Comparison of ENCODE assay signal across 21 cellular contexts in genomic region chr22:27312567-27313507, GRCh38.
A peak's percentile ranks its signal among the peaks of the same experiment; 100 is the strongest.
DNase-seq lines count a peak whose midpoint lies in the region; ATAC-seq and TF ChIP-seq lines count a peak whose summit lies in the region.
"Had no signal": no experiment of that assay in that cellular context is flagged by ENCODE, and none has a peak within 500 bp of the region (broad histone marks: within the 10 kb centered on the region; RNA-seq: fewer than 3 reads in every experiment).

No MANE protein-coding gene starts in this region.

- H3K27ac ChIP-seq in endodermal cell (ENCODE audit: low read depth, low read length) (peak overlapping the region; percentile 61), RWPE1 (no peak overlapping the region)
- H3K27ac ChIP-seq: C4-2B, esophagus muscularis mucosa, gastrocnemius medialis had no signal

- DNase-seq in H7 (peak; percentile 55), adipocyte (ENCODE audit: low read depth) (no peak), endodermal cell (no peak), RWPE1 (ENCODE audit: low spot score) (no peak), HuH-7.5 (ENCODE audit: low spot score) (no peak)
- DNase-seq: activated CD4-positive, alpha-beta memory T cell treated with anti-CD3 and anti-CD28 coated beads, Interleukin-2, amount 10 ng/mL, durations not matched to agents 7 days and 5 days; activated naive CD4-positive, alpha-beta T cell; central memory CD4-positive, alpha-beta T cell; gastrocnemius medialis; Kasumi-1; naive thymus-derived CD4-positive, alpha-beta T cell; NCI-H187; substantia nigra; T1000 had no signal

- no peaks in the 10 kb centered on the region for H3K36me3 Mint-ChIP-seq in endodermal cell (ENCODE audit: low read depth)

- H3K4me3 ChIP-seq in H7 (ENCODE audit: insufficient read depth, low read depth, low read length): no peak overlapping the region
- H3K4me3 ChIP-seq in adipocyte (ENCODE audit: low read length): no peak overlapping the region
- no peak overlapping the region for H3K4me3 ChIP-seq in endodermal cell (ENCODE audit: low read length)
- peak overlapping the region; percentile 52 for H3K4me3 ChIP-seq in neuron (ENCODE audit: low read length)
- H3K4me3 ChIP-seq: esophagus muscularis mucosa, gastrocnemius medialis had no signal

- no peaks in the 10 kb centered on the region for H3K36me3 ChIP-seq in H7 (replicated peaks; ENCODE audit: control insufficient read depth, insufficient read depth, low read length)
- H3K36me3 ChIP-seq in adipocyte (ENCODE audit: control insufficient read depth, insufficient read depth, low read length, severe bottlenecking): no peaks in the 10 kb centered on the region
- no peaks in the 10 kb centered on the region for H3K36me3 ChIP-seq in endodermal cell (ENCODE audit: control insufficient read depth, insufficient read depth, low read length)
- H3K36me3 ChIP-seq in neuron (ENCODE audit: insufficient read depth, low read length): no peaks in the 10 kb centered on the region
- H3K36me3 ChIP-seq: esophagus muscularis mucosa, gastrocnemius medialis had no signal

- H3K27ac Mint-ChIP-seq in endodermal cell: no peak overlapping the region
- H3K27ac Mint-ChIP-seq: activated CD4-positive, alpha-beta memory T cell treated with anti-CD3 and anti-CD28 coated beads, Interleukin-2, amount 10 ng/mL, durations not matched to agents 7 days and 5 days; naive thymus-derived CD4-positive, alpha-beta T cell had no signal

- ATAC-seq in HG03095 (IDR thresholded peaks at IDR 0.05; ENCODE audit: unreplicated experiment) (no peak), GM21515 (IDR thresholded peaks at IDR 0.05; ENCODE audit: unreplicated experiment) (no peak)
- ATAC-seq: activated CD4-positive, CD25-positive, alpha-beta regulatory T cell treated with anti-CD3 and anti-CD28 coated beads, Interleukin-2, amount 50 U/mL, for 24 hours; gastrocnemius medialis; HCT116; naive thymus-derived CD4-positive, alpha-beta T cell had no signal

- peaks cover 4% of the 10 kb centered on the region for H3K9me3 ChIP-seq in adipocyte (ENCODE audit: control insufficient read depth, low read length)
- H3K9me3 ChIP-seq in endodermal cell (ENCODE audit: control insufficient read depth, low read length): no peaks in the 10 kb centered on the region
- no peaks in the 10 kb centered on the region for H3K9me3 ChIP-seq in neuron (ENCODE audit: low read length)
- H3K9me3 ChIP-seq: gastrocnemius medialis had no signal

- peak overlapping the region; percentile 19 for H3K9ac ChIP-seq in adipocyte (ENCODE audit: low read length)
- H3K9ac ChIP-seq in endodermal cell (ENCODE audit: extremely low read depth, low read length, poor library complexity, severe bottlenecking): no peak overlapping the region

- POLR2A ChIA-PET in RWPE1 (lab: Yijun Ruan, JAX; ENCODE audit: low non-redundant PET): no interaction called here

- H2AFZ ChIP-seq in neuron (ENCODE audit: low read depth, low read length): peak overlapping the region; percentile 27

- TF ChIP-seq CTCF in endodermal cell (conservative IDR thresholded peaks at IDR 0.05) (no peak), RWPE1 (conservative IDR thresholded peaks at IDR 0.05; ENCODE audit: low read depth) (no peak)

- H3K27me3 ChIP-seq in H7 (ENCODE audit: control insufficient read depth, insufficient read depth, low read length) (no peaks in the 10 kb centered on the region; the same call in 1 of the 2 replicates), adipocyte (replicated peaks; ENCODE audit: control insufficient read depth, insufficient read depth, low read length) (peaks cover 36% of the 10 kb centered on the region), endodermal cell (ENCODE audit: control insufficient read depth, insufficient read depth, low read length, poor library complexity, severe bottlenecking) (peaks cover 14% of the 10 kb centered on the region), neuron (ENCODE audit: insufficient read depth, low read length) (no peaks in the 10 kb centered on the region)
- H3K27me3 ChIP-seq: esophagus muscularis mucosa had no signal

- 81 to 83% methylated on average over 14 to 17 of the region's 17 CpGs for WGBS in endodermal cell (ENCODE audit: insufficient coverage in 1 of 2, insufficient read length in 1 of 2), 2 experiments

- peaks cover 24% of the 10 kb centered on the region for H3K27me3 Mint-ChIP-seq in endodermal cell (ENCODE audit: insufficient read depth)
- H3K27me3 Mint-ChIP-seq: activated CD4-positive, alpha-beta memory T cell treated with anti-CD3 and anti-CD28 coated beads, Interleukin-2, amount 10 ng/mL, durations not matched to agents 7 days and 5 days had no signal

- no peak overlapping the region for H3K4me3 Mint-ChIP-seq in endodermal cell
- H3K4me3 Mint-ChIP-seq: activated CD4-positive, alpha-beta memory T cell treated with anti-CD3 and anti-CD28 coated beads, Interleukin-2, amount 10 ng/mL, durations not matched to agents 7 days and 5 days; naive thymus-derived CD4-positive, alpha-beta T cell had no signal

- CTCF ChIA-PET in RWPE1 (lab: Yijun Ruan, JAX): no interaction called here

- H3K9me3 Mint-ChIP-seq in endodermal cell: no peaks in the 10 kb centered on the region

- H3K4me1 ChIP-seq in adipocyte (ENCODE audit: control insufficient read depth, insufficient read depth, low read length): peaks cover 29% of the 10 kb centered on the region
- peaks cover 4% of the 10 kb centered on the region for H3K4me1 ChIP-seq in endodermal cell (ENCODE audit: control insufficient read depth, insufficient read depth, low read length)
- peaks cover 46% of the 10 kb centered on the region for H3K4me1 ChIP-seq in neuron (ENCODE audit: insufficient read depth, low read length)

- no peaks in the 10 kb centered on the region for H3K4me1 Mint-ChIP-seq in endodermal cell
- H3K4me1 Mint-ChIP-seq: activated CD4-positive, alpha-beta memory T cell treated with anti-CD3 and anti-CD28 coated beads, Interleukin-2, amount 10 ng/mL, durations not matched to agents 7 days and 5 days had no signal
